In genomic region chr14:50242566-50243288, GRCh38 we compare ENCODE assay signal across 16 cellular contexts.
"Had no signal": no experiment of that assay in that cellular context is flagged by ENCODE, and none has a peak within 500 bp of the region (broad histone marks: within the 10 kb centered on the region; RNA-seq: fewer than 3 reads in every experiment).

No MANE protein-coding gene starts in this region.

- H3K36me3 ChIP-seq: left lung had no signal

- DNase-seq: activated B cell treated with CpG ODN at 0.5 μM for 24 hours; activated CD4-positive, alpha-beta memory T cell treated with anti-CD3 and anti-CD28 coated beads for 36 hours; activated CD4-positive, alpha-beta T cell treated with anti-CD3 and anti-CD28 coated beads for 4 hours; activated CD8-positive, alpha-beta memory T cell treated with anti-CD3 and anti-CD28 coated beads, Interleukin-2, amount 10 ng/mL, durations not matched to agents 7 days and 5 days; activated gamma-delta T cell treated with Interleukin-2 at 50 U/mL for 16 hours; activated T-cell treated with anti-CD3 and anti-CD28 coated beads for 4 hours; aorta; immature natural killer cell; kidney glomerular epithelial cell; left lung; naive thymus-derived CD8-positive, alpha-beta T cell; stimulated activated CD4-positive, alpha-beta T cell treated with anti-CD3 and anti-CD28 coated beads, Interleukin-2, amount 100 ng/mL, for 48 hours; stimulated activated CD8-positive, alpha-beta memory T cell treated with anti-CD3 and anti-CD28 coated beads, Interleukin-4, amount 100 ng/mL, for 48 hours; stimulated activated naive B cell treated with anti-CD40 and anti-IgM and Interleukin-4, amounts not matched to agents 10 μg/mL and 1 μg/mL and 100 μg/mL, for 72 hours; T-helper 9 cell had no signal

- H3K27ac ChIP-seq: left lung had no signal

- H3K9me3 ChIP-seq: left lung had no signal

- H3K4me3 ChIP-seq: left lung, lung had no signal

- ATAC-seq: activated CD8-positive, alpha-beta memory T cell treated with anti-CD3 and anti-CD28 coated beads, Interleukin-2, amount 10 ng/mL, durations not matched to agents 7 days and 5 days; left lung; naive thymus-derived CD8-positive, alpha-beta T cell; stimulated activated naive B cell treated with anti-CD40 and anti-IgM and Interleukin-4, amounts not matched to agents 10 μg/mL and 1 μg/mL and 100 μg/mL, for 72 hours had no signal

- H3K27me3 ChIP-seq: left lung had no signal
